In the genomic region with DNA sequence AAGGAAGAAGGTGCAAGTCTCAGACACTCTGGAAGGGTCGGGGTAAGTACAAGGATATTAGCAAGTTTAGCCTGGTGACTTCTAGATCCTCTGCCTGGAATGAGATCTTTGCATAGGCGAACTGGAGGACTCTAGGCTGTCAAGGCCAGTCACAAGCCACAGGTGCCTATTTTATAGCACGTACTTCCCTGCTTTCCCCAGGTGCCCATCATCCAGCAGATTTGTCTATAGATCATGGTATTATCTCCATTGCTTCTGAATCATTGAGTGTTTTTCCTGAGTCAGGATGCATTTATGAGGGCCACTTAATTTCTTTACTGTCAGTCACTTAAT, we compare ENCODE assay signal across 19 cellular contexts.
"Had no signal": no experiment of that assay in that cellular context is flagged by ENCODE, and none has a peak within 500 bp of the region (broad histone marks: within the 10 kb centered on the region; RNA-seq: fewer than 3 reads in every experiment).

No MANE protein-coding gene starts in this region.

- H3K36me3 Mint-ChIP-seq: natural killer cell treated with Interleukin-12 subunit alpha and Interleukin-12 subunit beta and Interleukin-15 and Interleukin-18, amount 100 ng/mL, for 72 hours had no signal

- H3K4me3 Mint-ChIP-seq: activated naive CD4-positive, alpha-beta T cell treated with anti-CD3 and anti-CD28 coated beads for 36 hours; activated naive CD8-positive, alpha-beta T cell treated with anti-CD3 and anti-CD28 coated beads, Interleukin-2, amount 50 U/mL, for 24 hours; activated T-cell treated with anti-CD3 and anti-CD28 coated beads, Interleukin-2, amount 50 U/mL, for 4 hours; central memory CD8-positive, alpha-beta T cell; natural killer cell treated with Interleukin-12 subunit alpha and Interleukin-12 subunit beta and Interleukin-15 and Interleukin-18, amount 100 ng/mL, for 72 hours; stimulated activated naive CD8-positive, alpha-beta T cell treated with anti-CD3 and anti-CD28 coated beads, Interleukin-15, Interleukin-2, amounts not matched to agents 100 ng/mL and 50 ng/mL, for 24 hours had no signal

- ATAC-seq: activated naive CD8-positive, alpha-beta T cell treated with anti-CD3 and anti-CD28 coated beads, Interleukin-2, amount 50 U/mL, for 24 hours; activated T-cell treated with anti-CD3 and anti-CD28 coated beads, Interleukin-2, amount 50 U/mL, for 4 hours; left ventricle myocardium superior; natural killer cell treated with Interleukin-12 subunit alpha and Interleukin-12 subunit beta and Interleukin-15 and Interleukin-18, amount 100 ng/mL, for 72 hours had no signal

- DNase-seq: activated CD4-positive, alpha-beta T cell treated with anti-CD3 and anti-CD28 coated beads, Interleukin-2, amount 50 U/mL, for 1 hour; activated CD4-positive, CD25-positive, alpha-beta regulatory T cell treated with anti-CD3 and anti-CD28 coated beads, Interleukin-2, amount 50 U/mL, for 72 hours; activated CD8-positive, alpha-beta memory T cell treated with anti-CD3 and anti-CD28 coated beads, Interleukin-2, amount 50 U/mL, for 4 hours; activated naive CD4-positive, alpha-beta T cell treated with anti-CD3 and anti-CD28 coated beads for 36 hours; activated naive CD8-positive, alpha-beta T cell treated with anti-CD3 and anti-CD28 coated beads, Interleukin-2, amount 50 U/mL, for 24 hours; activated T-cell treated with anti-CD3 and anti-CD28 coated beads, Interleukin-2, amount 50 U/mL, for 4 hours; anterior cingulate cortex; brain microvascular endothelial cell; head of caudate nucleus; left ventricle myocardium superior; mesenchymal stem cell; T1000 had no signal

- H3K27ac ChIP-seq: brain microvascular endothelial cell, coronary artery, neutrophil, parathyroid adenoma, thoracic aorta had no signal

- H3K27me3 Mint-ChIP-seq: activated naive CD8-positive, alpha-beta T cell treated with anti-CD3 and anti-CD28 coated beads, Interleukin-2, amount 50 U/mL, for 24 hours; central memory CD8-positive, alpha-beta T cell; natural killer cell treated with Interleukin-12 subunit alpha and Interleukin-12 subunit beta and Interleukin-15 and Interleukin-18, amount 100 ng/mL, for 72 hours; stimulated activated naive CD8-positive, alpha-beta T cell treated with anti-CD3 and anti-CD28 coated beads, Interleukin-15, Interleukin-2, amounts not matched to agents 100 ng/mL and 50 ng/mL, for 24 hours had no signal

- H3K36me3 ChIP-seq: brain microvascular endothelial cell, neutrophil, thoracic aorta had no signal

- H3K9me3 Mint-ChIP-seq: activated naive CD4-positive, alpha-beta T cell treated with anti-CD3 and anti-CD28 coated beads for 36 hours; activated naive CD8-positive, alpha-beta T cell treated with anti-CD3 and anti-CD28 coated beads, Interleukin-2, amount 50 U/mL, for 24 hours; activated T-cell treated with anti-CD3 and anti-CD28 coated beads, Interleukin-2, amount 50 U/mL, for 4 hours; central memory CD8-positive, alpha-beta T cell; natural killer cell treated with Interleukin-12 subunit alpha and Interleukin-12 subunit beta and Interleukin-15 and Interleukin-18, amount 100 ng/mL, for 72 hours; stimulated activated naive CD8-positive, alpha-beta T cell treated with anti-CD3 and anti-CD28 coated beads, Interleukin-15, Interleukin-2, amounts not matched to agents 100 ng/mL and 50 ng/mL, for 24 hours had no signal

- H3K9me3 ChIP-seq: neutrophil, thoracic aorta had no signal

- H3K27me3 ChIP-seq: brain microvascular endothelial cell, neutrophil had no signal

- H3K27ac Mint-ChIP-seq: activated naive CD4-positive, alpha-beta T cell treated with anti-CD3 and anti-CD28 coated beads for 36 hours; activated naive CD8-positive, alpha-beta T cell treated with anti-CD3 and anti-CD28 coated beads, Interleukin-2, amount 50 U/mL, for 24 hours; natural killer cell treated with Interleukin-12 subunit alpha and Interleukin-12 subunit beta and Interleukin-15 and Interleukin-18, amount 100 ng/mL, for 72 hours; stimulated activated naive CD8-positive, alpha-beta T cell treated with anti-CD3 and anti-CD28 coated beads, Interleukin-15, Interleukin-2, amounts not matched to agents 100 ng/mL and 50 ng/mL, for 24 hours had no signal

- H3K4me3 ChIP-seq: coronary artery, thoracic aorta had no signal
